8 cellular contexts compared by ENCODE assay signal in the genomic region with DNA sequence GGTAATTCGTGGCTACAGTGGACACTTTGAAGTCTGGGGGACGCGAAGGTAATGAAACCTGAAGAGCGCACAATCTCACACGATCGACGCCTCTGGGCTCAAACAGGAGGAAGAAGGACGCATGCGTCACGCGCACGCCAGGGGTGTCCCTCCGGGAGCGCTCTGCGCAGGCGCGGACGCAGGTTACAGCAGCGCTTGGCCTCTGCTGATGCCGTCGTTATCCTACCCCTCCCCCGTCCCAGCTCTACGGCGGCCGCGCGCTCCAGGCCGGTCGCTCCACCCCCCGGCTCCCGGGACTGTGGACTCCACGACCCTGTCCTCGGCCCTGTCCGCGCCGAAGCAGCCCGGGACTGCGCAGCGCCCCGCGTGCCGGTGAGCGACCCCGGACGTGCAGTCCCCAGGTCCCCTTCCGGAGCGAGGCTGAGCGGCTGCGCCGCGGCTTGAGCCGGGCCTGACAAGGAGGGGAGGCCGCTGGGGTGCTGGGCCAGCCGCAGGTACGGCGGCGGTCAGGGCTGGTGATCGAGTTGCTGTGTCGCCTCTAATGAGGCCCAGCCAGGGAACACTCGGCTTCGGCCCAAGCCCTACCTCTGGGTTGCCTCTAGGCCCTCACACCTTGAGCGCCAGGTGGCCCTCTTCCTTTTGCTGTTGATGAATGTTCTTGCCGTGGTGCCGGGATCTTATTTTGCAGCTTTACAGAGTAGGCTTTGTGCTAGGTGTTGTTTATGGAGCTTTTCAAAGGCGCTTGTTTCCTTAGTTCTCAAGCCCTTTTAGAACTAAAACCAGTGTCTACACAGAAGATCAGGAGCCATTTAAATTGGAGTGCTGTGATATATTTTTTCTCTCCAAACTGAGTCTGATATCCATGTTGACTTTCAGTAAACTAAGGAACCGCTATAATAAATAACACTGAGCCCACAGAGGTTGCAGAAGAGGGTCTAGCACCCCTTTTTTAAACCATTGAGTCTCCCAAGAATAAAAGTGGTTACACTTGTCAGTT. TPM values are rescaled to one million over a fixed set of nuclear protein-coding genes. Genes with fewer than 3 reads are reported as not detected.
DNase-seq lines count a peak whose midpoint lies in the region; ATAC-seq and TF ChIP-seq lines count a peak whose summit lies in the region.

TMEM106B (plus strand) TSS at position 241 of the 997 bp plus-strand sequence. CDS start 3,517 bp downstream, outside the sequence.

- POLR2A ChIA-PET in PC-9 (lab: Charles Lee; ENCODE audit: unreplicated experiment), result interaction anchor here (0.6 to 1.1 kb wide), 7 partner anchors 12 to 993 kb away, joined by 3 to 9 read pairs (median 4); partner anchors contain the start of gene VWDE

- H3K27ac ChIP-seq in PC-9 (peak within 1 kb of the TSS; percentile 92), esophagus muscularis mucosa (replicated peaks in 1 of 4) (peak within 1 kb of the TSS; percentile 91 to 94 (median 92)), muscle layer of duodenum (ENCODE audit: low read length) (peak within 1 kb of the TSS; percentile 95)

- H3K36me3 ChIP-seq in PC-9 (ENCODE audit: low read depth), result peaks cover 8% of the 10 kb centered on the region; the same call in 1 of the 2 replicates
- peaks cover 0 to 14% (median 4%) of the 10 kb centered on the region in 4 donors for H3K36me3 ChIP-seq in esophagus muscularis mucosa
- peaks cover 0 to 12% of the 10 kb centered on the region in 2 donors for H3K36me3 ChIP-seq in muscle layer of duodenum (ENCODE audit: control insufficient read depth in 1 of 2, insufficient read depth in 2 of 2, low read length in 2 of 2)

- CTCF ChIA-PET in PC-9 (lab: Charles Lee), result interaction anchor here (1.3 kb wide), 1 partner anchor 143 kb away, joined by 5 read pairs; no protein-coding TSS in a partner anchor

- no peaks in the 10 kb centered on the region for H3K27me3 ChIP-seq in PC-9 (ENCODE audit: insufficient read depth, low read depth)
- H3K27me3 ChIP-seq in esophagus muscularis mucosa, result no peaks in the 10 kb centered on the region
- no peaks in the 10 kb centered on the region for H3K27me3 ChIP-seq in muscle layer of duodenum (ENCODE audit: low read depth, low read length)

- H3K9me3 Mint-ChIP-seq in activated T-cell treated with anti-CD3 and anti-CD28 coated beads, Interleukin-2, amount 50 U/mL, for 72 hours, result no peaks in the 10 kb centered on the region

- H3K4me3 Mint-ChIP-seq in activated T-cell treated with anti-CD3 and anti-CD28 coated beads, Interleukin-2, amount 50 U/mL, for 72 hours, result peak within 1 kb of the TSS; percentile 98 to 99

- peak; percentile 98 for DNase-seq in DMS53 treated with DMSO at 0.1 percent for 48 hours (lab: John Stamatoyannopoulos, UW; ENCODE audit: unreplicated experiment)
- peak; percentile 91 for DNase-seq in KBM-7
- DNase-seq in PC-9, result peak; percentile 93 to 98
- DNase-seq in activated T-cell treated with anti-CD3 and anti-CD28 coated beads, Interleukin-2, amount 50 U/mL, for 72 hours, result peak; percentile 96 to 97
- DNase-seq in esophagus muscularis mucosa (ENCODE audit: extremely low spot score), result peak; percentile 98
- peak; percentile 95 to 97 for DNase-seq in stimulated activated CD8-positive, alpha-beta memory T cell treated with anti-CD3 and anti-CD28 coated beads, Interleukin-7, amount 100 ng/mL, for 4 hours (ENCODE audit: low read depth in 2 of 2)

- no peak for TF ChIP-seq EP300 in esophagus muscularis mucosa (IDR thresholded peaks at IDR 0.05)

- peak within 1 kb of the TSS; percentile 96 for H2AFZ ChIP-seq in PC-9

- H3K9me3 ChIP-seq in PC-9 (ENCODE audit: insufficient read depth, low read depth) (no peaks in the 10 kb centered on the region), esophagus muscularis mucosa (no peaks in the 10 kb centered on the region), muscle layer of duodenum (ENCODE audit: control insufficient read depth in 1 of 2, low read length in 2 of 2) (no peaks in the 10 kb centered on the region)

- peaks cover 22% of the 10 kb centered on the region; the same call in 1 of the 2 replicates for H3F3A ChIP-seq in PC-9 (ENCODE audit: insufficient read depth, low read depth)

- peak within 1 kb of the TSS; percentile 93 for H3K4me2 ChIP-seq in PC-9

- WGBS in esophagus muscularis mucosa, result 1% methylated on average over 24 of the region's 66 CpGs

- H3K4me1 ChIP-seq in PC-9 (replicated peaks; ENCODE audit: insufficient read depth) (peaks cover 24% of the 10 kb centered on the region), esophagus muscularis mucosa (peaks cover 10 to 23% (median 17%) of the 10 kb centered on the region in 4 donors), muscle layer of duodenum (ENCODE audit: control insufficient read depth in 1 of 2, insufficient read depth in 2 of 2, low read length in 2 of 2) (peaks cover 0 to 21% of the 10 kb centered on the region in 2 donors)

- no peaks in the 10 kb centered on the region for H3K27me3 Mint-ChIP-seq in activated T-cell treated with anti-CD3 and anti-CD28 coated beads, Interleukin-2, amount 50 U/mL, for 72 hours (ENCODE audit: low read depth)

- peak within 1 kb of the TSS; percentile 99 for H3K27ac Mint-ChIP-seq in activated T-cell treated with anti-CD3 and anti-CD28 coated beads, Interleukin-2, amount 50 U/mL, for 72 hours

- intact Hi-C loops in PC-9 (cut with micrococcal nuclease; ENCODE audit: unreplicated experiment), result loop anchor here (1.0 to 5.0 kb wide), 8 partner anchors 49 to 377 kb away; no protein-coding TSS in a partner anchor
- intact Hi-C loops in esophagus muscularis mucosa (cut with DNase I), result no loop called here

- peak; percentile 56 for TF ChIP-seq POLR2A in esophagus muscularis mucosa (IDR thresholded peaks at IDR 0.05; ENCODE audit: low read depth)

- TF ChIP-seq CTCF in PC-9 (conservative IDR thresholded peaks at IDR 0.05), result peak; percentile 44; the same call in 1 of the 2 replicates
- no peak for TF ChIP-seq CTCF in esophagus muscularis mucosa (IDR thresholded peaks at IDR 0.05)

- no peaks in the 10 kb centered on the region for H3K9me2 ChIP-seq in PC-9 (ENCODE audit: insufficient read depth)

- H4K20me1 ChIP-seq in PC-9 (ENCODE audit: insufficient read depth), result no peaks in the 10 kb centered on the region

- peak within 1 kb of the TSS; percentile 74 for H3K4me3 ChIP-seq in PC-9
- H3K4me3 ChIP-seq in esophagus muscularis mucosa, result peak within 1 kb of the TSS; percentile 72 to 91 (median 80)
- peak within 1 kb of the TSS; percentile 94 to 96 for H3K4me3 ChIP-seq in muscle layer of duodenum (ENCODE audit: low read depth in 1 of 2, low read length in 2 of 2)

- H3K4me1 Mint-ChIP-seq in activated T-cell treated with anti-CD3 and anti-CD28 coated beads, Interleukin-2, amount 50 U/mL, for 72 hours (ENCODE audit: low read depth), result peaks cover 38% of the 10 kb centered on the region

- peaks cover 0 to 7% of the 10 kb centered on the region in 2 donors for H3K36me3 Mint-ChIP-seq in activated T-cell treated with anti-CD3 and anti-CD28 coated beads, Interleukin-2, amount 50 U/mL, for 72 hours (ENCODE audit: insufficient read depth in 2 of 2)

- ATAC-seq in GM21717 (IDR thresholded peaks at IDR 0.05; ENCODE audit: unreplicated experiment), result peak; percentile 97
- ATAC-seq in activated T-cell treated with anti-CD3 and anti-CD28 coated beads, Interleukin-2, amount 50 U/mL, for 72 hours (replicated peaks in 1 of 2), result peak; percentile 93

- no TSS peak for BruUV-seq in PC-9 (replicated peaks; lab: Mats Ljungman, UMichigan)

- in situ Hi-C loops in KBM-7 (cut with MboI; ENCODE audit: low pct_unique_long_range_greater_than_20kb, low sequenced_read_pairs), result no loop called here

- H3K79me2 ChIP-seq in PC-9 (ENCODE audit: low read depth), result peaks cover 33% of the 10 kb centered on the region

RNA-seq across cellular contexts. Expression of gene TMEM106B, which starts in this region (rescaled TPM):
- total RNA-seq in PC-9 (2021) (61.1 and 64.4 TPM in 2 replicates), esophagus muscularis mucosa (10 to 100 TPM; 39.3 to 49.8 (median 44.1) TPM)
- 10 to 100 TPM; 30.5 to 31.6 TPM for total RNA-seq in activated T-cell treated with anti-CD3 and anti-CD28 coated beads, Interleukin-2, amount 50 U/mL, for 72 hours

Comparison
In these comparisons a context has a peak if more than half of its experiments do, and no peak if none do; other contexts are left out.
1. Peak in every context shown above with its lines: DNase-seq, ATAC-seq, H3K4me3 ChIP-seq and H3K27ac ChIP-seq.